20 cellular contexts compared by ENCODE assay signal in the genomic region with DNA sequence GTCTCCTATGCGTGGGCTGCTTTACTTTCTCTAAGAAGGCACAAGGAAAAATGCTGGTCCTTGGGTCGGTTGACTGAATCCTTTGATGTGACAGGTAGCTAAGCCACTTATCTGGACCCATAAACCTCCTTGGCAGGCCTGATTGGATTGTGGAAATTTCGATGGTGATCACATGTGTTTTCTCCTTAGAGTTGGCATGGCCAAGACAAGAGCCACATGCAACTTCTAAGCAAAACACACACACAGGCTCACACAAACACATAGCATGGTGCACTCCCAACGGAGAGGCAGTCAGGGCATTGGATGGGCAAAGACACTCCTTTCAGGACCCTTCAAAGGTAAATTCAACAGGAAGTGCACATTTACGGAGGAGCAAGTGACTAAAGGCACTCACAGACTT.
A peak's percentile ranks its signal among the peaks of the same experiment; 100 is the strongest.
DNase-seq lines count a peak whose midpoint lies in the region; ATAC-seq, FAIRE-seq and TF ChIP-seq lines count a peak whose summit lies in the region.
"Had no signal": no experiment of that assay in that cellular context is flagged by ENCODE, and none has a peak within 500 bp of the region (broad histone marks: within the 10 kb centered on the region; RNA-seq: fewer than 3 reads in every experiment).

No MANE protein-coding gene starts in this region.

- no peak for TF ChIP-seq EP300 in H1 (IDR thresholded peaks at IDR 0.05; ENCODE audit: borderline replicate concordance in 1 of 2, low read depth in 2 of 2, low read length in 2 of 2)

- TF ChIP-seq CTCF in OCI-LY7 (conservative IDR thresholded peaks at IDR 0.05; ENCODE audit: low read length) (no peak), H1 (IDR thresholded peaks at IDR 0.05; ENCODE audit: control extremely low read depth in 1 of 3, insufficient read depth in 1 of 3, low read depth in 1 of 3, low read length in 3 of 3) (no peak), neural crest cell (conservative IDR thresholded peaks at IDR 0.05) (no peak), type B pancreatic cell (conservative IDR thresholded peaks at IDR 0.05) (no peak)

- peak overlapping the region; percentile 54 for H3K4me2 ChIP-seq in OCI-LY7 (ENCODE audit: low read length)
- H3K4me2 ChIP-seq in H1 (ENCODE audit: insufficient read depth in 1 of 2, low read depth in 2 of 2, low read length in 2 of 2) = no peak overlapping the region

- no peaks in the 10 kb centered on the region for H4K20me1 ChIP-seq in OCI-LY7 (ENCODE audit: insufficient read depth, low read length)
- H4K20me1 ChIP-seq in H1 (replicated peaks in 1 of 2; ENCODE audit: control insufficient read depth in 1 of 2, insufficient read depth in 2 of 2, low read length in 2 of 2) = peaks cover 2% of the 10 kb centered on the region in 2 experiments

- peak overlapping the region; percentile 34 for H4K91ac ChIP-seq in H1 (replicated peaks; ENCODE audit: insufficient read length, low read length)

- no peaks in the 10 kb centered on the region for H3K27me3 Mint-ChIP-seq in neural crest cell (ENCODE audit: low read depth)
- no peaks in the 10 kb centered on the region for H3K27me3 Mint-ChIP-seq in type B pancreatic cell
- H3K27me3 Mint-ChIP-seq: activated naive CD4-positive, alpha-beta T cell treated with anti-CD3 and anti-CD28 coated beads, Interleukin-2, amount 50 U/mL, for 24 hours had no signal

- intact Hi-C loops in OCI-LY7 (cut with micrococcal nuclease; ENCODE audit: unreplicated experiment) = loop anchor here (10.0 kb wide), 5 partner anchors 229 to 781 kb away; a partner anchor contains a TSS

- no peak overlapping the region for H2BK20ac ChIP-seq in H1 (ENCODE audit: low read length)

- H3K79me1 ChIP-seq in H1 (ENCODE audit: low read depth, low read length) = peaks cover 5% of the 10 kb centered on the region; the same call in 1 of the 2 replicates

- no peak overlapping the region for H3K23ac ChIP-seq in H1 (ENCODE audit: insufficient read length)

- no peak overlapping the region for H3K27ac Mint-ChIP-seq in neural crest cell (ENCODE audit: unreplicated experiment)
- peak overlapping the region; percentile 48 for H3K27ac Mint-ChIP-seq in type B pancreatic cell
- H3K27ac Mint-ChIP-seq: activated naive CD4-positive, alpha-beta T cell treated with anti-CD3 and anti-CD28 coated beads, Interleukin-2, amount 50 U/mL, for 24 hours had no signal

- no peak overlapping the region for H3K14ac ChIP-seq in H1 (ENCODE audit: insufficient read length)

- H3K4me1 Mint-ChIP-seq in neural crest cell (peaks cover 94% of the 10 kb centered on the region), type B pancreatic cell (ENCODE audit: unreplicated experiment) (peaks cover 87% of the 10 kb centered on the region)

- no peaks in the 10 kb centered on the region for H3K36me3 Mint-ChIP-seq in neural crest cell (ENCODE audit: low read depth)
- H3K36me3 Mint-ChIP-seq in type B pancreatic cell = peaks cover 5% of the 10 kb centered on the region
- H3K36me3 Mint-ChIP-seq: activated naive CD4-positive, alpha-beta T cell treated with anti-CD3 and anti-CD28 coated beads, Interleukin-2, amount 50 U/mL, for 24 hours had no signal

- no peaks in the 10 kb centered on the region for H3K9me3 ChIP-seq in OCI-LY7 (ENCODE audit: low read length)
- no peaks in the 10 kb centered on the region for H3K9me3 ChIP-seq in H1 (ENCODE audit: insufficient read depth in 2 of 2, low read depth in 1 of 2, low read length in 1 of 2)
- H3K9me3 ChIP-seq in MG63 = no peaks in the 10 kb centered on the region
- H3K9me3 ChIP-seq: SJCRH30 had no signal

- CTCF ChIA-PET in OCI-LY7 (lab: Charles Lee; ENCODE audit: unreplicated experiment) (no interaction called here), H1 (lab: Charles Lee; ENCODE audit: partially characterized antibody) (interaction anchor here (1.3 to 1.9 kb wide), 3 partner anchors 18 to 58 kb away, joined by 4 to 6 read pairs (median 5); no protein-coding TSS in a partner anchor)

- H3K56ac ChIP-seq in H1 (replicated peaks; ENCODE audit: insufficient read length, low read depth, low read length) = no peak overlapping the region

- H3K9ac ChIP-seq in H1 (replicated peaks in 1 of 4; ENCODE audit: extremely low read depth in 1 of 4, low read depth in 3 of 4, low read length in 3 of 4) = no peak overlapping the region

- H3K4me3 Mint-ChIP-seq in neural crest cell (peak overlapping the region; percentile 37), type B pancreatic cell (no peak overlapping the region)
- H3K4me3 Mint-ChIP-seq: activated naive CD4-positive, alpha-beta T cell treated with anti-CD3 and anti-CD28 coated beads, Interleukin-2, amount 50 U/mL, for 24 hours; central memory CD8-positive, alpha-beta T cell; memory B cell had no signal

- peak overlapping the region; percentile 93; the same call in 1 of the 2 replicates for H2AFZ ChIP-seq in OCI-LY7 (ENCODE audit: low read length)
- no peak overlapping the region for H2AFZ ChIP-seq in H1 (ENCODE audit: low read length)

- ATAC-seq in HG02678 (IDR thresholded peaks at IDR 0.05; ENCODE audit: unreplicated experiment) = no peak
- ATAC-seq in GM18505 (IDR thresholded peaks at IDR 0.05; ENCODE audit: unreplicated experiment) = no peak
- ATAC-seq: foreskin keratinocyte had no signal

- H2BK5ac ChIP-seq in H1 (ENCODE audit: low read depth, low read length) = no peak overlapping the region

- H3K4me3 ChIP-seq in OCI-LY7 (ENCODE audit: low read depth, low read length, poor library complexity, severe bottlenecking) = no peak overlapping the region
- no peak overlapping the region for H3K4me3 ChIP-seq in H1 (ENCODE audit: extremely low read depth in 1 of 4, insufficient read depth in 2 of 4, low read depth in 3 of 4, low read length in 4 of 4)
- no peak overlapping the region for H3K4me3 ChIP-seq in MG63
- H3K4me3 ChIP-seq: SJCRH30 had no signal

- no peaks in the 10 kb centered on the region for H3K79me2 ChIP-seq in OCI-LY7 (ENCODE audit: insufficient read depth, low read depth, low read length)
- H3K79me2 ChIP-seq in H1 (ENCODE audit: control insufficient read depth in 1 of 2, insufficient read depth in 2 of 2, low read length in 2 of 2) = peaks cover 0 to 11% of the 10 kb centered on the region in 2 experiments; a peak in 3 of 4 replicates

- H3K36me3 ChIP-seq in OCI-LY7 (ENCODE audit: insufficient read depth, low read length) (no peaks in the 10 kb centered on the region), H1 (ENCODE audit: control insufficient read depth in 2 of 4, insufficient read depth in 4 of 4, low read length in 3 of 4) (no peaks in the 10 kb centered on the region), MG63 (no peaks in the 10 kb centered on the region)
- H3K36me3 ChIP-seq: SJCRH30 had no signal

- 0 out of 2 replicates have a peak, but pooled peaks cover 2% of the 10 kb centered on the region for H3K23me2 ChIP-seq in H1 (ENCODE audit: low read depth, low read length)

- H3K4me1 ChIP-seq in OCI-LY7 (ENCODE audit: insufficient read depth, low read length, poor library complexity, severe bottlenecking) = peaks cover 57% of the 10 kb centered on the region
- peaks cover 9 to 28% (median 19%) of the 10 kb centered on the region in 4 experiments for H3K4me1 ChIP-seq in H1 (replicated peaks in 1 of 4; ENCODE audit: control insufficient read depth in 3 of 4, insufficient read depth in 4 of 4, low read length in 3 of 4)
- H3K4me1 ChIP-seq: foreskin keratinocyte had no signal

- TF ChIP-seq POLR2A in H1 (IDR thresholded peaks at IDR 0.05; ENCODE audit: control extremely low read depth in 1 of 2, low read depth in 2 of 2, low read length in 2 of 2) (no peak), GM18505 (IDR thresholded peaks at IDR 0.05; ENCODE audit: borderline replicate concordance, extremely low read depth, insufficient read depth, insufficient read length) (no peak)

- TF ChIP-seq RAD21 in H1 (IDR thresholded peaks at IDR 0.05 in 1 of 2, conservative IDR thresholded peaks at IDR 0.05 in 1 of 2; ENCODE audit: low read depth in 2 of 2, low read length in 2 of 2) = no peak

- peak overlapping the region; percentile 70; the same call in 1 of the 2 replicates for H2AK5ac ChIP-seq in H1 (ENCODE audit: low read depth, low read length)

- POLR2A ChIA-PET in OCI-LY7 (lab: Charles Lee) (no interaction called here), H1 (lab: Charles Lee; ENCODE audit: partially characterized antibody) (interaction anchor here (1.5 to 1.7 kb wide), 2 partner anchors 11 to 15 kb away, joined by 4 read pairs; no protein-coding TSS in a partner anchor)

- no peak for DNase-seq in OCI-LY7 (ENCODE audit: low spot score)
- no peak for DNase-seq in H1 (ENCODE audit: low read depth in 1 of 2, low spot score in 2 of 2)
- DNase-seq in neural crest cell (ENCODE audit: low read depth, low spot score) = no peak
- no peak for DNase-seq in type B pancreatic cell (ENCODE audit: extremely low spot score, unreplicated experiment)
- DNase-seq in MG63 = no peak
- DNase-seq: activated CD4-positive, alpha-beta T cell treated with anti-CD3 and anti-CD28 coated beads, Interleukin-2, amount 50 U/mL, for 1 hour; aorta; COR-L47; DND-41; foreskin keratinocyte; hippocampal formation; NCI-H2081 treated with DMSO at 0.1 percent for 48 hours; SJCRH30 had no signal

- no peak overlapping the region for H4K5ac ChIP-seq in H1 (ENCODE audit: insufficient read length, low read depth, low read length)

- 88% methylated on average over 5 of the region's 5 CpGs; no CpG with 5 or more reads in 1 of the 2 experiments for WGBS in H1 (ENCODE audit: extremely low coverage in 1 of 2, insufficient coverage in 1 of 2, insufficient read length in 1 of 2, insufficient replicate concordance in 2 of 2, low coverage in 1 of 2, low lambda C conversion rate in 2 of 2, missing lambda C conversion rate in 1 of 2), 2 experiments

- H3K9me3 Mint-ChIP-seq in neural crest cell = no peaks in the 10 kb centered on the region
- no peaks in the 10 kb centered on the region for H3K9me3 Mint-ChIP-seq in type B pancreatic cell
- H3K9me3 Mint-ChIP-seq: activated naive CD4-positive, alpha-beta T cell treated with anti-CD3 and anti-CD28 coated beads, Interleukin-2, amount 50 U/mL, for 24 hours; central memory CD8-positive, alpha-beta T cell; memory B cell had no signal

- H3K4ac ChIP-seq in H1 (replicated peaks; ENCODE audit: insufficient read length, low read depth, low read length) = no peak overlapping the region

- H3K27me3 ChIP-seq in H1 (replicated peaks in 1 of 4; ENCODE audit: control insufficient read depth in 3 of 4, extremely low read depth in 1 of 4, insufficient read depth in 3 of 4, low read length in 3 of 4) (no peaks in the 10 kb centered on the region), MG63 (no peaks in the 10 kb centered on the region)
- H3K27me3 ChIP-seq: SJCRH30 had no signal

- 0 out of 2 replicates have a peak overlapping the region, but pooled peaks have one; percentile 9 for H2BK15ac ChIP-seq in H1 (ENCODE audit: low read length)

- no peak overlapping the region; the same call in 1 of the 2 replicates for H3K18ac ChIP-seq in H1 (ENCODE audit: extremely low read depth, low read length)

- BruUV-seq in OCI-LY7 (replicated peaks; lab: Mats Ljungman, UMichigan) = no TSS peak

- H2BK12ac ChIP-seq in H1 (ENCODE audit: low read depth, low read length) = peak overlapping the region; percentile 64; the same call in 1 of the 2 replicates

- no peak overlapping the region for H2BK120ac ChIP-seq in H1 (replicated peaks; ENCODE audit: low read depth, low read length)

- no peak overlapping the region; the same call in 1 of the 2 replicates for H4K8ac ChIP-seq in H1 (ENCODE audit: extremely low read depth, insufficient read depth, low read length)

- no peaks in the 10 kb centered on the region for H3K9me2 ChIP-seq in OCI-LY7 (ENCODE audit: insufficient read depth, low read length)

- FAIRE-seq in H1 (lab: Jason Lieb, UNC) = no peak
- FAIRE-seq: GM12891, keratinocyte had no signal

- H3K27ac ChIP-seq in OCI-LY7 (ENCODE audit: low read depth, low read length, poor library complexity, severe bottlenecking) (peak overlapping the region; percentile 44), H1 (ENCODE audit: low read depth, low read length) (no peak overlapping the region)
- H3K27ac ChIP-seq: foreskin keratinocyte, SJCRH30 had no signal
